ENCODE assay signal across 6 cellular contexts in genomic region chr1:181115971-181116370, GRCh38. TPM values are rescaled to one million over a fixed set of nuclear protein-coding genes. Genes with fewer than 3 reads are reported as not detected.
DNase-seq lines count a peak whose midpoint lies in the region; ATAC-seq, FAIRE-seq and TF ChIP-seq lines count a peak whose summit lies in the region.
"Not testable (repeated sequence)": the region's sequence is repeated elsewhere in the genome, so short reads cannot be mapped to it uniquely, and the experiment has no call there.

No MANE protein-coding gene starts in this region.

- H3K9me2 ChIP-seq in PC-9 (ENCODE audit: insufficient read depth): not testable (repeated sequence)

- H3K27me3 ChIP-seq in PC-9 (ENCODE audit: insufficient read depth, low read depth); RWPE2 (ENCODE audit: insufficient read depth, poor library complexity, severe bottlenecking); esophagus squamous epithelium: not testable (repeated sequence)

- H3K9me3 ChIP-seq in A549; HEK293 (ENCODE audit: control insufficient read depth, insufficient read depth, low read depth, low read length); PC-9 (ENCODE audit: insufficient read depth, low read depth); RWPE2 (ENCODE audit: severe bottlenecking); esophagus squamous epithelium: not testable (repeated sequence)

- H3K27ac ChIP-seq in A549: peak overlapping the region; percentile 93 to 98; a peak in 4 of 6 replicates
- H3K27ac ChIP-seq in HEK293 (ENCODE audit: extremely low read depth, low read depth, low read length): not testable (repeated sequence)
- H3K27ac ChIP-seq in PC-9: peak overlapping the region; percentile 99
- peak overlapping the region; percentile 91 for H3K27ac ChIP-seq in RWPE2 (ENCODE audit: poor library complexity, severe bottlenecking)
- peak overlapping the region in 3 of 4 donors; percentile 81 to 91 (median 88) for H3K27ac ChIP-seq in esophagus squamous epithelium

- peaks cover 50% of the 10 kb centered on the region for H3K4me1 Mint-ChIP-seq in type B pancreatic cell (ENCODE audit: unreplicated experiment)

- not testable (repeated sequence) for H2AFZ ChIP-seq in PC-9

- not testable (repeated sequence) for H3K4me2 ChIP-seq in A549
- peak overlapping the region; percentile 18 for H3K4me2 ChIP-seq in PC-9

- TF ChIP-seq POLR2A in A549 (IDR thresholded peaks at IDR 0.05; ENCODE audit: low read length); esophagus squamous epithelium (IDR thresholded peaks at IDR 0.05): not testable (repeated sequence)

- not testable (repeated sequence) for TF ChIP-seq CTCF in A549 (IDR thresholded peaks at IDR 0.05); HEK293 (tag by site-specific recombination; IDR thresholded peaks at IDR 0.05); PC-9 (conservative IDR thresholded peaks at IDR 0.05); RWPE2 (IDR thresholded peaks at IDR 0.05; ENCODE audit: poor library complexity, severe bottlenecking); esophagus squamous epithelium (IDR thresholded peaks at IDR 0.05); type B pancreatic cell (conservative IDR thresholded peaks at IDR 0.05)

- H3K27ac Mint-ChIP-seq in type B pancreatic cell: peak overlapping the region; percentile 18

- not testable (repeated sequence) for BruUV-seq in PC-9 (replicated peaks; lab: Mats Ljungman, UMichigan)

- FAIRE-seq in A549 (lab: Jason Lieb, UNC): not testable (repeated sequence)

- not testable (repeated sequence) for TF ChIP-seq RAD21 in A549 (conservative IDR thresholded peaks at IDR 0.05 in 1 of 2, IDR thresholded peaks at IDR 0.05 in 1 of 2)

- DNase-seq in A549 (ENCODE audit: low read depth in 1 of 2, low spot score in 1 of 2); RWPE2 (ENCODE audit: low spot score); esophagus squamous epithelium (lab: John Stamatoyannopoulos, UW); type B pancreatic cell (ENCODE audit: extremely low spot score, unreplicated experiment): not testable (repeated sequence)
- DNase-seq in PC-9: peak in 1 of 2 experiments; percentile 64

- peaks cover 74% of the 10 kb centered on the region for H3F3A ChIP-seq in PC-9 (ENCODE audit: insufficient read depth, low read depth)

- ATAC-seq in A549; RWPE2 (ENCODE audit: low read depth): not testable (repeated sequence)

- POLR2A ChIA-PET in A549 (lab: Yijun Ruan, JAX); PC-9 (lab: Charles Lee; ENCODE audit: unreplicated experiment): not testable (repeated sequence)
- POLR2A ChIA-PET in HEK293 (lab: Yijun Ruan, JAX): interaction anchor here (0.6 to 3.5 kb wide), 4 partner anchors 11 to 27 kb away, joined by 3 to 19 read pairs (median 4); no protein-coding TSS in a partner anchor

- intact Hi-C loops in PC-9 (cut with micrococcal nuclease; ENCODE audit: unreplicated experiment): loop anchor here (5.0 kb wide), 1 partner anchor 39 kb away; no protein-coding TSS in a partner anchor
- intact Hi-C loops in esophagus squamous epithelium (cut with DNase I): not testable (repeated sequence)

- not testable (repeated sequence) for H3K36me3 ChIP-seq in HEK293 (ENCODE audit: control insufficient read depth in 2 of 2, insufficient read depth in 1 of 2, low read length in 2 of 2); PC-9 (ENCODE audit: low read depth); RWPE2 (ENCODE audit: low read depth); esophagus squamous epithelium

- not testable (repeated sequence) for H3K4me3 Mint-ChIP-seq in type B pancreatic cell

- not testable (repeated sequence) for H3K27me3 Mint-ChIP-seq in type B pancreatic cell

- peaks cover 88% of the 10 kb centered on the region for H3K4me1 ChIP-seq in A549
- H3K4me1 ChIP-seq in HEK293 (ENCODE audit: control insufficient read depth, insufficient read depth, low read length): not testable (repeated sequence)
- peaks cover 92% of the 10 kb centered on the region for H3K4me1 ChIP-seq in PC-9 (replicated peaks; ENCODE audit: insufficient read depth)
- peaks cover 60% of the 10 kb centered on the region for H3K4me1 ChIP-seq in RWPE2 (ENCODE audit: insufficient read depth, poor library complexity, severe bottlenecking)
- peaks cover 41 to 100% (median 57%) of the 10 kb centered on the region in 3 donors for H3K4me1 ChIP-seq in esophagus squamous epithelium

- H3K79me2 ChIP-seq in PC-9 (ENCODE audit: low read depth): peaks cover 12% of the 10 kb centered on the region; the same call in 1 of the 2 replicates

- not testable (repeated sequence) for H3K4me3 ChIP-seq in A549; HEK293 (ENCODE audit: low read depth, low read length); PC-9; RWPE2 (ENCODE audit: severe bottlenecking); esophagus squamous epithelium

- TF ChIP-seq EP300 in A549 (IDR thresholded peaks at IDR 0.05): not testable (repeated sequence)

- not testable (repeated sequence) for H3K36me3 Mint-ChIP-seq in type B pancreatic cell

- H4K20me1 ChIP-seq in PC-9 (ENCODE audit: insufficient read depth): not testable (repeated sequence)

- WGBS in A549 (ENCODE audit: missing lambda C conversion rate): 91% methylated on average over 9 of the region's 9 CpGs
- 88% methylated on average over 5 to 6 of the region's 9 CpGs for WGBS in esophagus squamous epithelium, 2 donors

- H3K9me3 Mint-ChIP-seq in type B pancreatic cell: peaks cover 16% of the 10 kb centered on the region

- CTCF ChIA-PET in A549 (lab: Yijun Ruan, JAX) (interaction anchor here (0.5 to 48.3 kb wide), 4 partner anchors 10 to 132 kb away, joined by 3 to 774 read pairs (median 22); no protein-coding TSS in a partner anchor), HEK293 (lab: Yijun Ruan, JAX) (interaction anchor here (1.1 to 4.6 kb wide), 3 partner anchors 10 to 481 kb away, joined by 3 to 22 read pairs (median 3); no protein-coding TSS in a partner anchor)
- CTCF ChIA-PET in PC-9 (lab: Charles Lee): not testable (repeated sequence)

TF ChIP-seq in HEK293, 187 proteins besides CTCF, POLR2A, EP300 and RAD21:
- TF ChIP-seq KLF1 (tag by site-specific recombination; IDR thresholded peaks at IDR 0.05) (peak; percentile 96), KLF7 (tag by site-specific recombination; IDR thresholded peaks at IDR 0.05; ENCODE audit: borderline replicate concordance) (peak; percentile 45; the same call in 1 of the 2 replicates)

RNA-seq across cellular contexts. Expression of gene IER5, which starts 27.5 kb away (rescaled TPM):
- polyA plus RNA-seq in A549 (2011; rRNA removed) (21.2 and 26.8 TPM in 2 replicates), A549 (2017; fragmentation: RNase III; extraction: RNeasy Plus Mini Kit Qiagen cat#74134 plus additional on column Dnase treatment) (40.2 to 43.4 TPM (median 40.5 TPM) in 3 replicates)
- 26.3 and 34.1 TPM in 2 replicates for polyA plus RNA-seq in A549 (2012; cell fraction: cytosol; rRNA removed)
- 60.6 and 73.2 TPM in 2 replicates for polyA plus RNA-seq in A549 (2012; cell fraction: nucleus; rRNA removed)
- polyA minus RNA-seq in A549 (2011; rRNA and poly(A)+ RNA removed): 20.8 and 29.5 TPM in 2 replicates
- total RNA-seq in PC-9 (2021) (21.2 and 23.4 TPM in 2 replicates), esophagus squamous epithelium (10 to 100 TPM; 21.6 to 40.6 (median 26.5) TPM), type B pancreatic cell (ENCODE audit: low replicate concordance) (16.6 and 27.7 TPM in 2 replicates)
